In genomic region chr1:156896490-156897033, GRCh38 we compare ENCODE assay signal across 12 cellular contexts. TPM values are rescaled to one million over a fixed set of nuclear protein-coding genes. Genes with fewer than 3 reads are reported as not detected.
DNase-seq lines count a peak whose midpoint lies in the region; ATAC-seq and TF ChIP-seq lines count a peak whose summit lies in the region.
"Had no signal": no experiment of that assay in that cellular context is flagged by ENCODE, and none has a peak within 500 bp of the region (broad histone marks: within the 10 kb centered on the region; RNA-seq: fewer than 3 reads in every experiment).

No MANE protein-coding gene starts in this region.

- H3K36me3 Mint-ChIP-seq in endodermal cell (ENCODE audit: low read depth), result no peaks in the 10 kb centered on the region
- H3K36me3 Mint-ChIP-seq: activated naive CD4-positive, alpha-beta T cell treated with anti-CD3 and anti-CD28 coated beads, Interleukin-2, amount 10 ng/mL, durations not matched to agents 7 days and 5 days; natural killer cell; stimulated activated effector memory CD8-positive, alpha-beta T cell treated with anti-CD3 and anti-CD28 coated beads, Interleukin-12 subunit alpha, Interleukin-12 subunit beta, amount 100 ng/mL, for 72 hours had no signal

- H3K9ac ChIP-seq in endodermal cell (ENCODE audit: extremely low read depth, low read length, poor library complexity, severe bottlenecking), result no peak overlapping the region
- H3K9ac ChIP-seq in Karpas-422 (ENCODE audit: low read length), result no peak overlapping the region

- WGBS in endodermal cell (ENCODE audit: insufficient coverage in 1 of 2, insufficient read length in 1 of 2), 2 experiments, result 68 to 88% methylated on average over 8 to 16 of the region's 16 CpGs
- 73 to 78% methylated on average over 12 to 13 of the region's 16 CpGs for WGBS in mesodermal cell (ENCODE audit: insufficient coverage in 2 of 2), 2 experiments

- TF ChIP-seq CTCF in endodermal cell (conservative IDR thresholded peaks at IDR 0.05), result no peak

- peak overlapping the region; percentile 41 for H3K27ac ChIP-seq in endodermal cell (ENCODE audit: low read depth, low read length)
- peak overlapping the region; percentile 97 for H3K27ac ChIP-seq in mesodermal cell (ENCODE audit: low read depth, low read length, severe bottlenecking)
- H3K27ac ChIP-seq in Karpas-422 (ENCODE audit: low read length), result no peak overlapping the region

- H3K4me3 ChIP-seq in endodermal cell (ENCODE audit: low read length) (no peak overlapping the region), mesodermal cell (ENCODE audit: extremely low read depth, insufficient read depth, low read length, poor library complexity, severe bottlenecking) (no peak overlapping the region), Karpas-422 (ENCODE audit: low read length) (no peak overlapping the region)

- H3K9me3 ChIP-seq in endodermal cell (ENCODE audit: control insufficient read depth, low read length), result no peaks in the 10 kb centered on the region
- no peaks in the 10 kb centered on the region for H3K9me3 ChIP-seq in mesodermal cell (ENCODE audit: control insufficient read depth, low read length)
- no peaks in the 10 kb centered on the region for H3K9me3 ChIP-seq in Karpas-422 (ENCODE audit: low read length)

- H3K79me2 ChIP-seq in Karpas-422 (ENCODE audit: low read length), result no peaks in the 10 kb centered on the region

- H3K9me2 ChIP-seq in Karpas-422 (replicated peaks; ENCODE audit: insufficient read depth, low read length), result no peaks in the 10 kb centered on the region

- no peak overlapping the region for H2AFZ ChIP-seq in Karpas-422 (ENCODE audit: low read length)

- H3K4me3 Mint-ChIP-seq in endodermal cell, result no peak overlapping the region
- H3K4me3 Mint-ChIP-seq: activated naive CD4-positive, alpha-beta T cell treated with anti-CD3 and anti-CD28 coated beads, Interleukin-2, amount 10 ng/mL, durations not matched to agents 7 days and 5 days; natural killer cell; stimulated activated effector memory CD8-positive, alpha-beta T cell treated with anti-CD3 and anti-CD28 coated beads, Interleukin-12 subunit alpha, Interleukin-12 subunit beta, amount 100 ng/mL, for 72 hours had no signal

- peaks cover 27% of the 10 kb centered on the region for H3K27me3 ChIP-seq in endodermal cell (ENCODE audit: control insufficient read depth, insufficient read depth, low read length, poor library complexity, severe bottlenecking)
- no peaks in the 10 kb centered on the region for H3K27me3 ChIP-seq in Karpas-422 (ENCODE audit: low read length)

- DNase-seq in AG08396 (ENCODE audit: low spot score) (peak; percentile 94), LHCN-M2 (ENCODE audit: low read depth) (peak; percentile 85), endodermal cell (peak; percentile 80), middle frontal gyrus (ENCODE audit: extremely low spot score, low spot score) (no peak), NCI-H2107 treated with DMSO at 0.1 percent for 48 hours (lab: John Stamatoyannopoulos, UW; ENCODE audit: unreplicated experiment) (no peak), Karpas-422 (no peak)
- DNase-seq: activated naive CD4-positive, alpha-beta T cell treated with anti-CD3 and anti-CD28 coated beads, Interleukin-2, amount 10 ng/mL, durations not matched to agents 7 days and 5 days; COR-L47; natural killer cell had no signal

- H3K36me3 ChIP-seq in endodermal cell (ENCODE audit: control insufficient read depth, insufficient read depth, low read length) (no peaks in the 10 kb centered on the region), mesodermal cell (ENCODE audit: control insufficient read depth, insufficient read depth, low read length) (peaks cover 7% of the 10 kb centered on the region), Karpas-422 (ENCODE audit: insufficient read depth, low read length) (no peaks in the 10 kb centered on the region)

- ATAC-seq in activated CD4-positive, CD25-positive, alpha-beta regulatory T cell treated with anti-CD3 and anti-CD28 coated beads, Interleukin-2, amount 50 U/mL, for 24 hours, result no peak
- ATAC-seq: natural killer cell; stimulated activated effector memory CD8-positive, alpha-beta T cell treated with anti-CD3 and anti-CD28 coated beads, Interleukin-12 subunit alpha, Interleukin-12 subunit beta, amount 100 ng/mL, for 72 hours had no signal

- no peaks in the 10 kb centered on the region for H3K9me3 Mint-ChIP-seq in endodermal cell
- H3K9me3 Mint-ChIP-seq: activated naive CD4-positive, alpha-beta T cell treated with anti-CD3 and anti-CD28 coated beads, Interleukin-2, amount 10 ng/mL, durations not matched to agents 7 days and 5 days; natural killer cell; stimulated activated effector memory CD8-positive, alpha-beta T cell treated with anti-CD3 and anti-CD28 coated beads, Interleukin-12 subunit alpha, Interleukin-12 subunit beta, amount 100 ng/mL, for 72 hours had no signal

- H3K4me1 Mint-ChIP-seq in endodermal cell, result peaks cover 6% of the 10 kb centered on the region

- no peak overlapping the region for H3K4me2 ChIP-seq in Karpas-422 (ENCODE audit: low read depth, low read length, poor library complexity, severe bottlenecking)

- H3K4me1 ChIP-seq in endodermal cell (ENCODE audit: control insufficient read depth, insufficient read depth, low read length), result no peaks in the 10 kb centered on the region
- peaks cover 62% of the 10 kb centered on the region for H3K4me1 ChIP-seq in mesodermal cell (ENCODE audit: control insufficient read depth, insufficient read depth, low read length, poor library complexity, severe bottlenecking)
- H3K4me1 ChIP-seq in Karpas-422 (ENCODE audit: low read length), result no peaks in the 10 kb centered on the region

- no peaks in the 10 kb centered on the region for H4K20me1 ChIP-seq in Karpas-422 (ENCODE audit: insufficient read depth, low read depth, low read length)

- peaks cover 44% of the 10 kb centered on the region for H3K27me3 Mint-ChIP-seq in endodermal cell (ENCODE audit: insufficient read depth)

- H3K27ac Mint-ChIP-seq in endodermal cell, result peak overlapping the region; percentile 78
- H3K27ac Mint-ChIP-seq: activated naive CD4-positive, alpha-beta T cell treated with anti-CD3 and anti-CD28 coated beads, Interleukin-2, amount 10 ng/mL, durations not matched to agents 7 days and 5 days; natural killer cell had no signal

RNA-seq across cellular contexts. Expression of gene PEAR1, which starts 3.0 kb away (rescaled TPM):
- 0.19 and 0.23 TPM in 2 replicates for total RNA-seq in LHCN-M2 (2014; rRNA removed)
- polyA plus RNA-seq in LHCN-M2 (2012), result 0.47 TPM
- under 1 TPM; 0.29 to 0.53 TPM for total RNA-seq in endodermal cell
- polyA plus RNA-seq in endodermal cell (2013, experiment 1 of 2), result 2.1 TPM
- polyA plus RNA-seq in endodermal cell (2013, experiment 2 of 2), result 2.3 TPM
- polyA plus RNA-seq in mesodermal cell (2013, experiment 1 of 2), result 27.1 TPM
- 23.7 TPM for polyA plus RNA-seq in mesodermal cell (2013, experiment 2 of 2)
- total RNA-seq in Karpas-422 (2014; rRNA removed; shearing (Covaris generic); ENCODE audit: low replicate concordance), result 0.22 TPM in 1 of 2 replicates, not detected in the other

RNA-seq across cellular contexts. Expression of gene LRRC71, which starts 23.9 kb away (rescaled TPM):
- total RNA-seq in LHCN-M2 (2014; rRNA removed) (not detected in 2 replicates), endodermal cell (not detected)
- not detected for polyA plus RNA-seq in LHCN-M2 (2012)
- not detected for polyA plus RNA-seq in endodermal cell (2013, experiment 1 of 2)
- polyA plus RNA-seq in endodermal cell (2013, experiment 2 of 2), result not detected
- not detected for polyA plus RNA-seq in mesodermal cell (2013, experiment 1 of 2)
- not detected for polyA plus RNA-seq in mesodermal cell (2013, experiment 2 of 2)
- not detected in 2 replicates for total RNA-seq in Karpas-422 (2014; rRNA removed; shearing (Covaris generic); ENCODE audit: low replicate concordance)
- total RNA-seq: natural killer cell had no signal

RNA-seq across cellular contexts. Expression of gene NTRK1, which starts 35.9 kb away (rescaled TPM):
- total RNA-seq in LHCN-M2 (2014; rRNA removed) (0.19 TPM in 1 of 2 replicates, not detected in the other), endodermal cell (under 1 TPM; 0.44 to 0.82 TPM)
- polyA plus RNA-seq in LHCN-M2 (2012), result not detected
- 3.1 TPM for polyA plus RNA-seq in endodermal cell (2013, experiment 1 of 2)
- polyA plus RNA-seq in endodermal cell (2013, experiment 2 of 2), result 2.0 TPM
- polyA plus RNA-seq in mesodermal cell (2013, experiment 1 of 2), result 7.4 TPM
- polyA plus RNA-seq in mesodermal cell (2013, experiment 2 of 2), result 6.0 TPM
- not detected in 2 replicates for total RNA-seq in Karpas-422 (2014; rRNA removed; shearing (Covaris generic); ENCODE audit: low replicate concordance)

RNA-seq across cellular contexts. Expression of gene INSRR, which starts 37.6 kb away (rescaled TPM):
- total RNA-seq in LHCN-M2 (2014; rRNA removed), result not detected in 2 replicates
- not detected for polyA plus RNA-seq in LHCN-M2 (2012)
- total RNA-seq in endodermal cell, result under 1 TPM; 0.07 to 0.09 TPM
- 0.11 TPM for polyA plus RNA-seq in endodermal cell (2013, experiment 1 of 2)
- polyA plus RNA-seq in endodermal cell (2013, experiment 2 of 2), result 0.08 TPM
- 0.18 TPM for polyA plus RNA-seq in mesodermal cell (2013, experiment 1 of 2)
- 0.10 TPM for polyA plus RNA-seq in mesodermal cell (2013, experiment 2 of 2)
- not detected in 2 replicates for total RNA-seq in Karpas-422 (2014; rRNA removed; shearing (Covaris generic); ENCODE audit: low replicate concordance)

Comparison
In these comparisons a context has a peak if more than half of its experiments do, and no peak if none do; other contexts are left out.
1. DNase-seq: peak in AG08396 (single experiment), LHCN-M2 (single experiment) and endodermal cell (single experiment); none in middle frontal gyrus (single experiment), NCI-H2107 treated with DMSO at 0.1 percent for 48 hours (single experiment) and Karpas-422 (single experiment).